In the genomic region with DNA sequence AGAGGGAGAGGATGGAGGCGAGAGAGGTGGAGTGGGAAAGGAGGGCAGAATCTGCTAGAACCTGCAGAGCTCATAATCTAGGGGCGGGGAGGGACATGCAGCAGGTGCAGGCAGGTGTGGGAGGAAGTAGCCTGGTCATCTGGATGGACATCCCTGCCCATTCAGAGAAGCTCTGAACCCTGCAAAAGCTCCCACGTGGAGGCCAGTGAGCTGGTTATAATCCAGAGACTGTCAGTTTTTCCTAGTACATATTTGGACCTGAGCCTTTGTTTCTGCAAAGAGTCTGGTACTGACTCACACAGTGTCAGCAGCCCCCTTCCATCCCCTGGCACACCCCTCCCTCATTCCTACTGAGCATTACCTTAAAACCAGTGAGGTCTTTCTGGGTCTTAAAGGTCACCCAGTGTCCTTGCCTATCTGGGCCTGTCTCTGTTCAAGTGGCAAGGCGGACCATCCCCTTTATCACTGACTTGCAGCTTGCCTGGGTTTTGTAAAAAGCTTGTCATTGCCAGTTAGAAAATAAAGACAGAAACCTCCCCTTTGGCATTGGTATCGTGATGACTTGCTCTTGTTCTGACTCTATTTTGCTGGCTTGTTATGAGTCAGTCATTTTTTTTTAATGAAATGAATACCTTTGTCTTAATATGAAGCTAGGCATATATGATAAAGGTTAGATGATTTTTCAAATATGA, we compare ENCODE assay signal across 1 cellular context.
TF ChIP-seq lines count a peak whose summit lies in the region.

No MANE protein-coding gene starts in this region.

TF ChIP-seq in SK-N-SH, 30 proteins besides CTCF, POLR2A, EP300 and RAD21 (continued from another document):
- TF ChIP-seq POLR2AphosphoS5 (IDR thresholded peaks at IDR 0.05; ENCODE audit: low read depth, low read length) (no peak), YY1 (IDR thresholded peaks at IDR 0.05; ENCODE audit: low read depth) (no peak), CHD2 (IDR thresholded peaks at IDR 0.05; ENCODE audit: low read length, partially characterized antibody) (no peak), IRF3 (IDR thresholded peaks at IDR 0.05; ENCODE audit: low read depth, low read length) (no peak), MXI1 (IDR thresholded peaks at IDR 0.05; ENCODE audit: low read depth, low read length) (no peak)
- TF ChIP-seq, protein P1, sequence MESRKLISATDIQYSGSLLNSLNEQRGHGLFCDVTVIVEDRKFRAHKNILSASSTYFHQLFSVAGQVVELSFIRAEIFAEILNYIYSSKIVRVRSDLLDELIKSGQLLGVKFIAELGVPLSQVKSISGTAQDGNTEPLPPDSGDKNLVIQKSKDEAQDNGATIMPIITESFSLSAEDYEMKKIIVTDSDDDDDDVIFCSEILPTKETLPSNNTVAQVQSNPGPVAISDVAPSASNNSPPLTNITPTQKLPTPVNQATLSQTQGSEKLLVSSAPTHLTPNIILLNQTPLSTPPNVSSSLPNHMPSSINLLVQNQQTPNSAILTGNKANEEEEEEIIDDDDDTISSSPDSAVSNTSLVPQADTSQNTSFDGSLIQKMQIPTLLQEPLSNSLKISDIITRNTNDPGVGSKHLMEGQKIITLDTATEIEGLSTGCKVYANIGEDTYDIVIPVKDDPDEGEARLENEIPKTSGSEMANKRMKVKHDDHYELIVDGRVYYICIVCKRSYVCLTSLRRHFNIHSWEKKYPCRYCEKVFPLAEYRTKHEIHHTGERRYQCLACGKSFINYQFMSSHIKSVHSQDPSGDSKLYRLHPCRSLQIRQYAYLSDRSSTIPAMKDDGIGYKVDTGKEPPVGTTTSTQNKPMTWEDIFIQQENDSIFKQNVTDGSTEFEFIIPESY (IDR thresholded peaks at IDR 0.05; ENCODE audit: borderline replicate concordance, low read depth) = no peak
- TF ChIP-seq, protein P2, sequence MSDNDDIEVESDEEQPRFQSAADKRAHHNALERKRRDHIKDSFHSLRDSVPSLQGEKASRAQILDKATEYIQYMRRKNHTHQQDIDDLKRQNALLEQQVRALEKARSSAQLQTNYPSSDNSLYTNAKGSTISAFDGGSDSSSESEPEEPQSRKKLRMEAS (IDR thresholded peaks at IDR 0.05; ENCODE audit: low read depth) = peak; percentile 92
